In the genomic region with DNA sequence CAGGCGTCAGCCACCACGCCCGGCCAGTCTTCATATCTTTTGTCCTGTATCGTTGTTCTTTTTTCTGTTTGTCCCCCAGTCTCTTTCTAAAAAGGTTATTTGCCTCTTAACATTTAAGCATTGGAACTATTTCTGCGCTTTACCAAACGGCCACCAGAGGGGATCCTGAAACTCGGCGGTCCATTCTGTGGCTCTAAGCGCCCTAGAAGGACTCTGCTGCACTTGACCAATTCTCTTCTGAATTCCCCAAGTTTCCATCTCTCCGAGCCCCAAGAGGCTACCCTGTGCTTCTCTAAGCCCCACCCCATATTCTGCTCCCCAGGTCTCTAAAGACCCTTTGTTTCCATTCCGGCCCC, we compare ENCODE assay signal across 9 cellular contexts. TPM values are rescaled to one million over a fixed set of nuclear protein-coding genes. Genes with fewer than 3 reads are reported as not detected.
A peak's percentile ranks its signal among the peaks of the same experiment; 100 is the strongest.
DNase-seq lines count a peak whose midpoint lies in the region; ATAC-seq and TF ChIP-seq lines count a peak whose summit lies in the region.
"Had no signal": no experiment of that assay in that cellular context is flagged by ENCODE, and none has a peak within 500 bp of the region (broad histone marks: within the 10 kb centered on the region; RNA-seq: fewer than 3 reads in every experiment).

No MANE protein-coding gene starts in this region.

- in situ Hi-C loops in astrocyte of the cerebellum (cut with HindIII; ENCODE audit: low sequenced_read_pairs) = no loop called here

- H3K36me3 ChIP-seq in BE2C (no peaks in the 10 kb centered on the region), lower lobe of right lung (no peaks in the 10 kb centered on the region)

- ATAC-seq in HG02938 (IDR thresholded peaks at IDR 0.05; ENCODE audit: unreplicated experiment) (peak; percentile 50), lower lobe of right lung (peak; percentile 14 to 18), HG02798 (IDR thresholded peaks at IDR 0.05; ENCODE audit: poor library complexity, unreplicated experiment) (no peak), HG02759 (IDR thresholded peaks at IDR 0.05; ENCODE audit: unreplicated experiment) (no peak)

- H3K9me3 ChIP-seq in BE2C = no peaks in the 10 kb centered on the region
- no peaks in the 10 kb centered on the region for H3K9me3 ChIP-seq in lower lobe of right lung

- DNase-seq in BE2C = no peak
- no peak for DNase-seq in astrocyte of the cerebellum (ENCODE audit: low read depth)
- no peak for DNase-seq in lower lobe of right lung
- DNase-seq in posterior vena cava (ENCODE audit: low spot score) = no peak
- no peak for DNase-seq in GM19240 (ENCODE audit: insufficient read length, low spot score)
- DNase-seq: NCI-H1694 treated with DMSO at 0.1 percent for 48 hours had no signal

- H3K27ac ChIP-seq in lower lobe of right lung = no peak overlapping the region

- H3K4me3 ChIP-seq in BE2C (ENCODE audit: low read depth, low read length) (no peak overlapping the region), astrocyte of the cerebellum (ENCODE audit: low read depth, low read length) (no peak overlapping the region), lower lobe of right lung (no peak overlapping the region)

- intact Hi-C loops in lower lobe of right lung (cut with DNase I) (no loop called here), posterior vena cava (cut with DNase I) (no loop called here)

- H3K27me3 ChIP-seq in BE2C (no peaks in the 10 kb centered on the region), lower lobe of right lung (ENCODE audit: low read depth) (peaks cover 32% of the 10 kb centered on the region)

- peak; percentile 25 for TF ChIP-seq CTCF in BE2C (IDR thresholded peaks at IDR 0.05; ENCODE audit: low read depth, low read length)
- peak; percentile 57 for TF ChIP-seq CTCF in astrocyte of the cerebellum (IDR thresholded peaks at IDR 0.05; ENCODE audit: low read depth, low read length, missing control alignments)
- no peak for TF ChIP-seq CTCF in lower lobe of right lung (IDR thresholded peaks at IDR 0.05)

- H3K4me1 ChIP-seq in BE2C = no peaks in the 10 kb centered on the region
- no peaks in the 10 kb centered on the region for H3K4me1 ChIP-seq in lower lobe of right lung

RNA-seq across cellular contexts. Expression of gene REG3G, which starts 33.1 kb away (rescaled TPM):
- polyA plus RNA-seq in BE2C (2012; ENCODE audit: insufficient read depth, insufficient read length, low read depth) = not detected
- not detected for total RNA-seq in lower lobe of right lung
- total RNA-seq in posterior vena cava = under 1 TPM in 1 of 2 donors, not detected in 1; 0.52 TPM

Comparison
In these comparisons a context has a peak if more than half of its experiments do, and no peak if none do; other contexts are left out.
1. ATAC-seq: peak in HG02938 (single experiment) and lower lobe of right lung (2 of 2); none in HG02798 (single experiment) and HG02759 (single experiment).